In the genomic region with DNA sequence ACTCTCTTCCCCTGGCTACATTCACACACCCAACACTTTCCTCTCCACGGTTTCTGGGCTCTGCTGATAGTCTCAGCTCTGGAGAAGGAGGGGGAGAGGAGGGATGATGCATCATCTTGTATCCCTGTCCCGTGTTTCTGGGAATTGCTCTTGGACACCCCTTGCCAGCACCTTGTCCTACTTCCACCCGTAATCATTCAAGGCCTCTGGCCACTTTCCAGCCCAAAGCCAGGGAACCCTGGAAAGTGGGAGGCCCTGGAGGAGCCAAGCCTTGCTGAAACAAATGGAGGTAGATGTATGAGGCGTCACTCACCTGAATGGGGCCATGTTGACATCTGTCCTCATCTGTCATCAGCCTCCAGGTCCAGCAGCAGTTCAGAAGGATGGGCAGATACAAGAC, we compare ENCODE assay signal across 1 cellular context.
A peak's percentile ranks its signal among the peaks of the same experiment; 100 is the strongest.
TF ChIP-seq lines count a peak whose summit lies in the region.

No MANE protein-coding gene starts in this region.

TF ChIP-seq in K562, 482 proteins besides CTCF, POLR2A, EP300 and RAD21 (continued from another document):
- 0 out of 2 replicates have a peak, but pooled peaks have one; percentile 4 for TF ChIP-seq CBFA2T2 (conservative IDR thresholded peaks at IDR 0.05)
- TF ChIP-seq HNRNPUL1 (IDR thresholded peaks at IDR 0.05; ENCODE audit: low read length): no peak
- no peak for TF ChIP-seq HEY1 (CRISPR knock-in tag; IDR thresholded peaks at IDR 0.05; ENCODE audit: borderline replicate concordance)
- no peak for TF ChIP-seq SMAD2 (IDR thresholded peaks at IDR 0.05; ENCODE audit: low read depth, low read length)
- TF ChIP-seq GATA2 (CRISPR knock-in tag; IDR thresholded peaks at IDR 0.05): no peak
- no peak for TF ChIP-seq CCAR2 (IDR thresholded peaks at IDR 0.05; ENCODE audit: low read depth, low read length)
- no peak for TF ChIP-seq ZNF224 (CRISPR knock-in tag; IDR thresholded peaks at IDR 0.05)
- TF ChIP-seq, protein P1, sequence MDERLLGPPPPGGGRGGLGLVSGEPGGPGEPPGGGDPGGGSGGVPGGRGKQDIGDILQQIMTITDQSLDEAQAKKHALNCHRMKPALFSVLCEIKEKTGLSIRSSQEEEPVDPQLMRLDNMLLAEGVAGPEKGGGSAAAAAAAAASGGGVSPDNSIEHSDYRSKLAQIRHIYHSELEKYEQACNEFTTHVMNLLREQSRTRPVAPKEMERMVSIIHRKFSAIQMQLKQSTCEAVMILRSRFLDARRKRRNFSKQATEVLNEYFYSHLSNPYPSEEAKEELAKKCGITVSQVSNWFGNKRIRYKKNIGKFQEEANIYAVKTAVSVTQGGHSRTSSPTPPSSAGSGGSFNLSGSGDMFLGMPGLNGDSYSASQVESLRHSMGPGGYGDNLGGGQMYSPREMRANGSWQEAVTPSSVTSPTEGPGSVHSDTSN (CRISPR knock-in tag; IDR thresholded peaks at IDR 0.05; ENCODE audit: low read depth): no peak
- TF ChIP-seq, protein P1 (tag; conservative IDR thresholded peaks at IDR 0.05; ENCODE audit: low read depth): 0 out of 2 replicates have a peak, but pooled peaks have one; percentile 11
- TF ChIP-seq ZBTB17 (CRISPR knock-in tag; IDR thresholded peaks at IDR 0.05): no peak
- TF ChIP-seq SREBF2 (CRISPR knock-in tag; IDR thresholded peaks at IDR 0.05): no peak
- TF ChIP-seq, protein P2, sequence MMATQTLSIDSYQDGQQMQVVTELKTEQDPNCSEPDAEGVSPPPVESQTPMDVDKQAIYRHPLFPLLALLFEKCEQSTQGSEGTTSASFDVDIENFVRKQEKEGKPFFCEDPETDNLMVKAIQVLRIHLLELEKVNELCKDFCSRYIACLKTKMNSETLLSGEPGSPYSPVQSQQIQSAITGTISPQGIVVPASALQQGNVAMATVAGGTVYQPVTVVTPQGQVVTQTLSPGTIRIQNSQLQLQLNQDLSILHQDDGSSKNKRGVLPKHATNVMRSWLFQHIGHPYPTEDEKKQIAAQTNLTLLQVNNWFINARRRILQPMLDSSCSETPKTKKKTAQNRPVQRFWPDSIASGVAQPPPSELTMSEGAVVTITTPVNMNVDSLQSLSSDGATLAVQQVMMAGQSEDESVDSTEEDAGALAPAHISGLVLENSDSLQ (IDR thresholded peaks at IDR 0.05): 0 out of 2 replicates have a peak, but pooled peaks have one; percentile 15
- TF ChIP-seq FIP1L1 (IDR thresholded peaks at IDR 0.05; ENCODE audit: low read depth, low read length, poor library complexity, severe bottlenecking): no peak
- no peak for TF ChIP-seq PHF20 (IDR thresholded peaks at IDR 0.05; ENCODE audit: partially characterized antibody)
- no peak for TF ChIP-seq NR2C1 (IDR thresholded peaks at IDR 0.05)
- no peak for TF ChIP-seq NR2C1 (tag; IDR thresholded peaks at IDR 0.05)
- no peak for TF ChIP-seq RBM22 (IDR thresholded peaks at IDR 0.05; ENCODE audit: low read depth, low read length, poor library complexity, severe bottlenecking)
- TF ChIP-seq TCF3 (CRISPR knock-in tag; IDR thresholded peaks at IDR 0.05): 0 out of 2 replicates have a peak, but pooled peaks have one; percentile 40
- TF ChIP-seq EZH2 (IDR thresholded peaks at IDR 0.05; ENCODE audit: borderline replicate concordance, low read depth, low read length): no peak
- TF ChIP-seq HNRNPL (IDR thresholded peaks at IDR 0.05; ENCODE audit: low read depth, low read length): no peak
- TF ChIP-seq POLR3A (IDR thresholded peaks at IDR 0.05; ENCODE audit: borderline replicate concordance, extremely low read depth, insufficient read depth, insufficient read length): no peak
- no peak for TF ChIP-seq BACH1 (tag; IDR thresholded peaks at IDR 0.05)
- TF ChIP-seq CBFA2T3 (IDR thresholded peaks at IDR 0.05): peak; percentile 43; the same call in 1 of the 2 replicates
- no peak for TF ChIP-seq YY1 (IDR thresholded peaks at IDR 0.05; ENCODE audit: borderline replicate concordance in 1 of 3, control insufficient read depth in 1 of 3, extremely low read depth in 1 of 3, insufficient read depth in 3 of 3, insufficient read length in 1 of 3, insufficient replicate concordance in 2 of 3, low read depth in 1 of 3, low read length in 2 of 3)
- TF ChIP-seq DPF2 (IDR thresholded peaks at IDR 0.05): no peak
- TF ChIP-seq RNF2 (IDR thresholded peaks at IDR 0.05): no peak
- no peak for TF ChIP-seq BRD4 (IDR thresholded peaks at IDR 0.05)
- TF ChIP-seq ZNF184 (CRISPR knock-in tag; IDR thresholded peaks at IDR 0.05): no peak
- TF ChIP-seq CBX5 (IDR thresholded peaks at IDR 0.05; ENCODE audit: borderline replicate concordance, low read depth): no peak
TF ChIP-seq in K562: peak in this region for 5.
